In genomic region chr7:137923380-137923779, GRCh38 we compare ENCODE assay signal across 14 cellular contexts.
DNase-seq lines count a peak whose midpoint lies in the region; ATAC-seq and TF ChIP-seq lines count a peak whose summit lies in the region.
"Had no signal": no experiment of that assay in that cellular context is flagged by ENCODE, and none has a peak within 500 bp of the region (broad histone marks: within the 10 kb centered on the region; RNA-seq: fewer than 3 reads in every experiment).

No MANE protein-coding gene starts in this region.

- H3K27me3 ChIP-seq in IMR-90 (ENCODE audit: control insufficient read depth, insufficient read depth, low read length) (no peaks in the 10 kb centered on the region), brain microvascular endothelial cell (replicated peaks) (no peaks in the 10 kb centered on the region), H7 (ENCODE audit: control insufficient read depth, insufficient read depth, low read length) (no peaks in the 10 kb centered on the region)

- H3K27ac Mint-ChIP-seq in nephron progenitor cell = peak overlapping the region; percentile 39
- H3K27ac Mint-ChIP-seq: brain had no signal

- peak overlapping the region; percentile 5; the same call in 1 of the 3 replicates for H2BK15ac ChIP-seq in IMR-90 (ENCODE audit: low read depth, low read length)

- dilution Hi-C loops in IMR-90 (cut with HindIII; ENCODE audit: low sequenced_read_pairs, unreplicated experiment) = loop anchor here (10.0 kb wide), 1 partner anchor 71 kb away; no protein-coding TSS in a partner anchor

- H3K36me3 Mint-ChIP-seq in nephron progenitor cell (ENCODE audit: low read depth) = peaks cover 92% of the 10 kb centered on the region

- POLR2A ChIA-PET in IMR-90 (lab: Charles Lee; ENCODE audit: unreplicated experiment) = no interaction called here

- peaks cover 4% of the 10 kb centered on the region; the same call in 1 of the 2 replicates for H4K20me1 ChIP-seq in IMR-90 (ENCODE audit: insufficient read depth, low read length)

- no peak overlapping the region for H2AFZ ChIP-seq in IMR-90 (replicated peaks; ENCODE audit: low read length, poor library complexity)

- H2BK5ac ChIP-seq in IMR-90 (ENCODE audit: low read depth, low read length, poor library complexity, severe bottlenecking) = peak overlapping the region; percentile 71

- H3K14ac ChIP-seq in IMR-90 (replicated peaks; ENCODE audit: low read depth, low read length) = peak overlapping the region; percentile 49; the same call in 1 of the 2 replicates

- H3K27me3 Mint-ChIP-seq in nephron progenitor cell (ENCODE audit: low read depth, poor library complexity) = peaks cover 5% of the 10 kb centered on the region
- H3K27me3 Mint-ChIP-seq: brain had no signal

- H4K5ac ChIP-seq in IMR-90 (ENCODE audit: low read depth, low read length) = peak overlapping the region; percentile 43; the same call in 1 of the 2 replicates

- peak overlapping the region; percentile 78; the same call in 1 of the 2 replicates for H3K4ac ChIP-seq in IMR-90 (ENCODE audit: low read depth, low read length)

- H3K36me3 ChIP-seq in IMR-90 (ENCODE audit: control insufficient read depth, insufficient read depth, low read length) = peaks cover 21% of the 10 kb centered on the region
- H3K36me3 ChIP-seq in brain microvascular endothelial cell (replicated peaks) = peaks cover 29% of the 10 kb centered on the region
- peaks cover 3% of the 10 kb centered on the region for H3K36me3 ChIP-seq in H7 (replicated peaks; ENCODE audit: control insufficient read depth, insufficient read depth, low read length)

- peaks cover 36 to 82% of the 10 kb centered on the region in 2 experiments for H3K79me1 ChIP-seq in IMR-90 (ENCODE audit: low read depth in 1 of 2, low read length in 2 of 2)

- TF ChIP-seq RAD21 in IMR-90 (IDR thresholded peaks at IDR 0.05; ENCODE audit: low read length) = peak; percentile 5

- peaks cover 12% of the 10 kb centered on the region for H3K4me1 Mint-ChIP-seq in nephron progenitor cell
- H3K4me1 Mint-ChIP-seq: brain had no signal

- no peak overlapping the region for H3K4me3 ChIP-seq in IMR-90 (ENCODE audit: insufficient read depth, low read depth, low read length)
- H3K4me3 ChIP-seq in brain microvascular endothelial cell (ENCODE audit: low read depth, low read length) = no peak overlapping the region
- H3K4me3 ChIP-seq in H7 (ENCODE audit: insufficient read depth, low read depth, low read length) = no peak overlapping the region
- H3K4me3 ChIP-seq: mucosa of descending colon, thoracic aorta had no signal

- H3K9me1 ChIP-seq in IMR-90 (ENCODE audit: insufficient read depth, low read length) = peaks cover 16% of the 10 kb centered on the region

- no peak overlapping the region for H2AK9ac ChIP-seq in IMR-90 (replicated peaks; ENCODE audit: low read depth, low read length, poor library complexity)

- peaks cover 7% of the 10 kb centered on the region for H3K9me3 Mint-ChIP-seq in nephron progenitor cell

- no peak for TF ChIP-seq POLR2A in IMR-90 (IDR thresholded peaks at IDR 0.05; ENCODE audit: low read depth, low read length)

- H4K8ac ChIP-seq in IMR-90 (ENCODE audit: low read depth in 2 of 2, low read length in 2 of 2) = peak overlapping the region; percentile 24 to 48; a peak in 2 of 4 replicates

- in situ Hi-C loops in IMR-90 (cut with MboI; ENCODE audit: low sequenced_read_pairs) (no loop called here), brain microvascular endothelial cell (cut with HindIII; ENCODE audit: low pct_ligation_motif_present, low sequenced_read_pairs) (no loop called here)

- BruUV-seq in IMR-90 (replicated peaks; lab: Mats Ljungman, UMichigan) = no TSS peak

- no peak overlapping the region for H4K91ac ChIP-seq in IMR-90 (ENCODE audit: insufficient read depth, low read depth, low read length)

- peak overlapping the region; percentile 65 for H2BK120ac ChIP-seq in IMR-90 (ENCODE audit: low read depth, low read length)

- H3K18ac ChIP-seq in IMR-90 (ENCODE audit: low read depth, low read length) = peak overlapping the region; percentile 44; the same call in 1 of the 2 replicates

- no peak overlapping the region for H3K9ac ChIP-seq in IMR-90 (ENCODE audit: low read depth, low read length)

- no peak overlapping the region for H3K27ac ChIP-seq in IMR-90 (ENCODE audit: insufficient read depth, low read length)
- peak overlapping the region; percentile 95 for H3K27ac ChIP-seq in brain microvascular endothelial cell
- H3K27ac ChIP-seq: epithelial cell of prostate, thoracic aorta had no signal

- peak overlapping the region; percentile 35; the same call in 1 of the 2 replicates for H3K4me2 ChIP-seq in IMR-90 (ENCODE audit: low read depth, low read length)

- ATAC-seq in activated CD4-positive, CD25-positive, alpha-beta regulatory T cell treated with anti-CD3 and anti-CD28 coated beads, Interleukin-2, amount 50 U/mL, for 24 hours = peak; percentile 95 to 97
- ATAC-seq in IMR-90 (ENCODE audit: low read depth) = peak; percentile 65
- ATAC-seq: mucosa of descending colon had no signal

- H3K4me1 ChIP-seq in IMR-90 (ENCODE audit: control insufficient read depth, insufficient read depth, low read length) = peaks cover 12% of the 10 kb centered on the region

- intact Hi-C loops in IMR-90 (cut with micrococcal nuclease) = loop anchor here (5.0 kb wide), 1 partner anchor 79 kb away; the partner anchor contains the start of gene CREB3L2

- 32% methylated on average over 5 of the region's 5 CpGs; no CpG with 5 or more reads in 1 of the 2 experiments for WGBS in IMR-90 (ENCODE audit: extremely low coverage in 2 of 2, insufficient read length in 1 of 2), 2 experiments

- H2BK20ac ChIP-seq in IMR-90 (ENCODE audit: low read depth, low read length) = peak overlapping the region; percentile 76; the same call in 1 of the 2 replicates

- no peak for TF ChIP-seq CTCF in IMR-90 (conservative IDR thresholded peaks at IDR 0.05; ENCODE audit: low read depth, low read length)
- TF ChIP-seq CTCF in brain microvascular endothelial cell (IDR thresholded peaks at IDR 0.05; ENCODE audit: low read depth, low read length, missing control alignments) = no peak
- no peak for TF ChIP-seq CTCF in nephron progenitor cell (IDR thresholded peaks at IDR 0.05)

- peak overlapping the region; percentile 30; the same call in 1 of the 2 replicates for H3K23ac ChIP-seq in IMR-90 (ENCODE audit: low read depth, low read length)

- H2AK5ac ChIP-seq in IMR-90 (ENCODE audit: low read depth, low read length) = no peak overlapping the region

- no peak overlapping the region for H3K4me3 Mint-ChIP-seq in nephron progenitor cell
- H3K4me3 Mint-ChIP-seq: brain had no signal

- no peak overlapping the region for H3K56ac ChIP-seq in IMR-90 (ENCODE audit: extremely low read depth, insufficient read depth, low read length)

- H3K9me3 ChIP-seq in IMR-90 (ENCODE audit: control insufficient read depth, insufficient read depth, low read length) = no peaks in the 10 kb centered on the region
- H3K9me3 ChIP-seq: mucosa of descending colon, thoracic aorta had no signal

- DNase-seq in activated CD4-positive, CD25-positive, alpha-beta regulatory T cell (lab: John Stamatoyannopoulos, UW) = no peak
- peak; percentile 93 for DNase-seq in IMR-90
- DNase-seq in brain microvascular endothelial cell = peak; percentile 92
- no peak for DNase-seq in nephron progenitor cell
- DNase-seq in foreskin melanocyte = no peak
- DNase-seq in retina = no peak
- no peak for DNase-seq in H7
- DNase-seq: 8988T; activated CD8-positive, alpha-beta memory T cell treated with anti-CD3 and anti-CD28 coated beads, Interleukin-2, amount 50 U/mL, for 48 hours; mucosa of descending colon had no signal

- CTCF ChIA-PET in IMR-90 (lab: Yijun Ruan, JAX) = interaction anchor here (2.3 kb wide), 1 partner anchor 79 kb away, joined by 7 read pairs; the partner anchor contains the start of gene CREB3L2

TF ChIP-seq in IMR-90, 13 proteins besides CTCF, POLR2A, EP300 and RAD21:
- TF ChIP-seq, protein P1, sequence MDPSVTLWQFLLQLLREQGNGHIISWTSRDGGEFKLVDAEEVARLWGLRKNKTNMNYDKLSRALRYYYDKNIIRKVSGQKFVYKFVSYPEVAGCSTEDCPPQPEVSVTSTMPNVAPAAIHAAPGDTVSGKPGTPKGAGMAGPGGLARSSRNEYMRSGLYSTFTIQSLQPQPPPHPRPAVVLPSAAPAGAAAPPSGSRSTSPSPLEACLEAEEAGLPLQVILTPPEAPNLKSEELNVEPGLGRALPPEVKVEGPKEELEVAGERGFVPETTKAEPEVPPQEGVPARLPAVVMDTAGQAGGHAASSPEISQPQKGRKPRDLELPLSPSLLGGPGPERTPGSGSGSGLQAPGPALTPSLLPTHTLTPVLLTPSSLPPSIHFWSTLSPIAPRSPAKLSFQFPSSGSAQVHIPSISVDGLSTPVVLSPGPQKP (IDR thresholded peaks at IDR 0.05; ENCODE audit: borderline replicate concordance, low read depth, low read length) = no peak
- TF ChIP-seq RFX5 (IDR thresholded peaks at IDR 0.05; ENCODE audit: low read depth, low read length) (no peak), SMC3 (IDR thresholded peaks at IDR 0.05; ENCODE audit: low read depth, low read length) (0 out of 2 replicates have a peak, but pooled peaks have one; percentile 6), CHD1 (IDR thresholded peaks at IDR 0.05; ENCODE audit: low read depth, low read length) (0 out of 2 replicates have a peak, but pooled peaks have one; percentile 44), MXI1 (IDR thresholded peaks at IDR 0.05; ENCODE audit: borderline replicate concordance, low read depth, low read length) (no peak), CEBPB (IDR thresholded peaks at IDR 0.05; ENCODE audit: low read depth, low read length) (peak; percentile 78), FOS (IDR thresholded peaks at IDR 0.05; ENCODE audit: low read depth, low read length) (peak; percentile 93), MAZ (IDR thresholded peaks at IDR 0.05; ENCODE audit: borderline replicate concordance, low read depth, low read length) (peak; percentile 48; the same call in 1 of the 2 replicates), RCOR1 (IDR thresholded peaks at IDR 0.05; ENCODE audit: insufficient replicate concordance, low read length) (peak; percentile 35), BHLHE40 (IDR thresholded peaks at IDR 0.05; ENCODE audit: low read depth, low read length) (no peak), MAFK (IDR thresholded peaks at IDR 0.05; ENCODE audit: low read depth, low read length) (peak; percentile 45; the same call in 1 of the 2 replicates), NFE2L2 (IDR thresholded peaks at IDR 0.05; ENCODE audit: low read depth, low read length) (peak; percentile 53)
- TF ChIP-seq, protein P2, sequence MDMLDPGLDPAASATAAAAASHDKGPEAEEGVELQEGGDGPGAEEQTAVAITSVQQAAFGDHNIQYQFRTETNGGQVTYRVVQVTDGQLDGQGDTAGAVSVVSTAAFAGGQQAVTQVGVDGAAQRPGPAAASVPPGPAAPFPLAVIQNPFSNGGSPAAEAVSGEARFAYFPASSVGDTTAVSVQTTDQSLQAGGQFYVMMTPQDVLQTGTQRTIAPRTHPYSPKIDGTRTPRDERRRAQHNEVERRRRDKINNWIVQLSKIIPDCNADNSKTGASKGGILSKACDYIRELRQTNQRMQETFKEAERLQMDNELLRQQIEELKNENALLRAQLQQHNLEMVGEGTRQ (IDR thresholded peaks at IDR 0.05; ENCODE audit: low read depth, low read length) = no peak

Comparison
In these comparisons a context has a peak if more than half of its experiments do, and no peak if none do; other contexts are left out.
1. DNase-seq: peak in IMR-90 (single experiment) and brain microvascular endothelial cell (single experiment); none in activated CD4-positive, CD25-positive, alpha-beta regulatory T cell (0 of 4), nephron progenitor cell (single experiment), foreskin melanocyte (single experiment), retina (single experiment) and H7 (single experiment).